29 cellular contexts compared by ENCODE assay signal in the genomic region with DNA sequence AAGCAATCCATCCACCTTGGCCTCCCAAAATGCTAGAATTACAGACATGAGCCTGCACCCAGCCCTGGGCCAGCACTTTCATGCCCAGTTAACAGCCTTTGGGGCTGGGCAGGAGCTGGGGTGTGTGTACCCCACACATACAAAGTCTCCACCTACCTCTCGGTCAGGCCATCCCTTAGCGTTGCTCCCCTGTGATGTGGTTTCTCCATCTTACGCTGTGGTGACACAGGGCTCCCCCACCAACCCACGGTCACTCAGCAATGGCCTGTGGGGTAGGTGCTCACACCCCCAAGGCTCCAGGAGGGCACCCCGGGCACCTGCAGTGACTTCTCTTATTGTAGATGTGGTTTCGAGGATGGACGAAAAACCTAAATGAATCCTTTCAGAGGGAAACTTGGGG.
"Had no signal": no experiment of that assay in that cellular context is flagged by ENCODE, and none has a peak within 500 bp of the region (broad histone marks: within the 10 kb centered on the region; RNA-seq: fewer than 3 reads in every experiment).

No MANE protein-coding gene starts in this region.

- ATAC-seq: heart left ventricle; left colon; left lung; psoas muscle; right lobe of liver; stimulated activated memory B cell treated with anti-CD40 and anti-IgM and Interleukin-4, amounts not matched to agents 10 μg/mL and 1 μg/mL and 100 μg/mL, for 72 hours; stimulated activated naive CD8-positive, alpha-beta T cell treated with anti-CD3 and anti-CD28 coated beads, Interleukin-15, Interleukin-2, amounts not matched to agents 100 U/mL and 50 U/mL, for 24 hours had no signal

- H3K4me1 Mint-ChIP-seq: immature natural killer cell had no signal

- DNase-seq: heart left ventricle; hypothalamus; immature natural killer cell; left colon; left lung; mesendoderm; naive B cell; occipital lobe; right lobe of liver; stimulated activated CD4-positive, alpha-beta T cell treated with anti-CD3 and anti-CD28 coated beads, Interleukin-1b, Interleukin-23, amount 100 ng/mL, for 48 hours; stimulated activated CD4-positive, alpha-beta T cell treated with anti-CD3 and anti-CD28 coated beads, Interleukin-2, amount 100 ng/mL, for 48 hours; stimulated activated CD4-positive, alpha-beta T cell treated with anti-CD3 and anti-CD28 coated beads, Interleukin-4, amount 100 ng/mL, for 4 hours; stimulated activated CD8-positive, alpha-beta memory T cell treated with anti-CD3 and anti-CD28 coated beads, Interleukin-4, amount 100 ng/mL, for 48 hours; stimulated activated naive CD8-positive, alpha-beta T cell treated with anti-CD3 and anti-CD28 coated beads, Interleukin-15, Interleukin-2, amounts not matched to agents 100 U/mL and 50 U/mL, for 24 hours; stomach; testis; thyroid gland; trophoblast cell; upper lobe of right lung; uterus had no signal

- H3K27ac Mint-ChIP-seq: immature natural killer cell; naive B cell; stimulated activated memory B cell treated with anti-CD40 and anti-IgM and Interleukin-4, amounts not matched to agents 10 μg/mL and 1 μg/mL and 100 μg/mL, for 72 hours had no signal

- H3K9me3 ChIP-seq: left lung, neutrophil, psoas muscle, right lobe of liver, testis, thyroid gland, upper lobe of right lung, uterus had no signal

- H3K36me3 Mint-ChIP-seq: immature natural killer cell; mesothelial cell of epicardium; naive B cell; stimulated activated memory B cell treated with anti-CD40 and anti-IgM and Interleukin-4, amounts not matched to agents 10 μg/mL and 1 μg/mL and 100 μg/mL, for 72 hours had no signal

- H3K36me3 ChIP-seq: heart left ventricle, left lung, neutrophil, right lobe of liver, stomach, thyroid gland, upper lobe of right lung, uterus had no signal

- H3K9me3 Mint-ChIP-seq: mesothelial cell of epicardium; nephron; neural crest cell; stimulated activated memory B cell treated with anti-CD40 and anti-IgM and Interleukin-4, amounts not matched to agents 10 μg/mL and 1 μg/mL and 100 μg/mL, for 72 hours had no signal

- H3K27ac ChIP-seq: left lung, neutrophil, parathyroid adenoma, psoas muscle, right lobe of liver, stomach, testis, thyroid gland, upper lobe of right lung, uterus had no signal

- H3K4me3 ChIP-seq: heart left ventricle, left lung, lung, psoas muscle, right lobe of liver, smooth muscle cell, stomach, testis, thyroid gland, upper lobe of right lung, uterus had no signal

- H3K4me3 Mint-ChIP-seq: immature natural killer cell; mesothelial cell of epicardium; naive B cell; nephron; neural crest cell; stimulated activated memory B cell treated with anti-CD40 and anti-IgM and Interleukin-4, amounts not matched to agents 10 μg/mL and 1 μg/mL and 100 μg/mL, for 72 hours had no signal

- H3K27me3 ChIP-seq: left lung, right lobe of liver, stomach, testis, thyroid gland, upper lobe of right lung, uterus had no signal

- H3K4me1 ChIP-seq: left lung, parathyroid adenoma, testis, upper lobe of right lung, uterus had no signal
